Comparison of ENCODE assay signal across 8 cellular contexts in the genomic region with DNA sequence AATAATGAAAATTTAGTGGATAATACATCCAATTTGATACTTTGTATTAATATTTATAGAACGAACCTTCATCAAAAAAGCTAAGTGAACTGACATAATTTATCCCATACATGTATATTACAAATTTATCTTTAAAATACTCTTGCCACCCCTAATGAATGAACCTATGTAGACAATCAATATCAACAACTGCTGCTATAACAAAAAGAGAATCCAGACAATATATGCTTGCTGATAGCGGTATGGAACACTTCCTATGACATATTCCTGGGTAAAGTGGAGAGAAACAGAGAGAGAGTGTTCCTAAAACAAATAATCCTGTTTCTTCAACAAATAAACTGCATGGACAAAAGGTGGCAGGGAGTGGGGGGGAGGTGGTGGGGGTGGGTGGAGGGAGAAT.
"Had no signal": no experiment of that assay in that cellular context is flagged by ENCODE, and none has a peak within 500 bp of the region (broad histone marks: within the 10 kb centered on the region; RNA-seq: fewer than 3 reads in every experiment).

No MANE protein-coding gene starts in this region.

- H3K4me3 ChIP-seq: GM12878 had no signal

- DNase-seq: GDM1, GF-D8 had no signal

- FAIRE-seq: G401.6, GM12878, GM12891, GM12892, GM18507, GM19239 had no signal

- ATAC-seq: GM12878 had no signal
